Comparison of ENCODE assay signal across 4 cellular contexts in genomic region chr2:134723742-134724141, GRCh38. TPM values are rescaled to one million over a fixed set of nuclear protein-coding genes. Genes with fewer than 3 reads are reported as not detected.
"Had no signal": no experiment of that assay in that cellular context is flagged by ENCODE, and none has a peak within 500 bp of the region (broad histone marks: within the 10 kb centered on the region; RNA-seq: fewer than 3 reads in every experiment).

No MANE protein-coding gene starts in this region.

RNA-seq across cellular contexts. Expression of gene TMEM163, which starts 4.9 kb away (rescaled TPM):
- total RNA-seq: naive thymus-derived CD8-positive, alpha-beta T cell; osteoblast; osteocyte; smooth muscle cell had no signal
